In genomic region chr22:35487623-35488022, GRCh38 we compare ENCODE assay signal across 7 cellular contexts. TPM values are rescaled to one million over a fixed set of nuclear protein-coding genes. Genes with fewer than 3 reads are reported as not detected.
"Had no signal": no experiment of that assay in that cellular context is flagged by ENCODE, and none has a peak within 500 bp of the region (broad histone marks: within the 10 kb centered on the region; RNA-seq: fewer than 3 reads in every experiment).

No MANE protein-coding gene starts in this region.

RNA-seq across cellular contexts. Expression of gene RASD2, which starts 53.0 kb away (rescaled TPM):
- total RNA-seq: activated B cell treated with CpG ODN at 0.5 μM for 24 hours; activated CD4-positive, alpha-beta memory T cell treated with anti-CD3 and anti-CD28 coated beads, Interleukin-2, amount 10 ng/mL, durations not matched to agents 7 days and 5 days; activated CD4-positive, alpha-beta T cell treated with anti-CD3 and anti-CD28 coated beads, Interleukin-2, amount 10 ng/mL, durations not matched to agents 24 days and 14 days; activated CD4-positive, alpha-beta T cell treated with anti-CD3 and anti-CD28 coated beads, Interleukin-2, amount 10 ng/mL, durations not matched to agents 7 days and 5 days; activated CD8-positive, alpha-beta T cell treated with anti-CD3 and anti-CD28 coated beads for 36 hours; T-helper 1 cell treated with Interleukin-12 subunit alpha and Interleukin-12 subunit beta and Interleukin-4 antibody, amounts not matched to agents 30 ng/mL and 1 ng/mL, for 36 hours; T-helper 2 cell treated with Interferon-gamma antibody and Interleukin-4, amounts not matched to agents 100 ng/mL and 5 ng/mL, for 36 hours had no signal
